In genomic region chr5:67407979-67408378, GRCh38 we compare ENCODE assay signal across 24 cellular contexts.
DNase-seq lines count a peak whose midpoint lies in the region; ATAC-seq and TF ChIP-seq lines count a peak whose summit lies in the region.
"Had no signal": no experiment of that assay in that cellular context is flagged by ENCODE, and none has a peak within 500 bp of the region (broad histone marks: within the 10 kb centered on the region; RNA-seq: fewer than 3 reads in every experiment).

No MANE protein-coding gene starts in this region.

- peak in 1 of 2 experiments; percentile 64; a peak in 1 of 4 replicates for TF ChIP-seq EP300 in SK-N-SH (IDR thresholded peaks at IDR 0.05; ENCODE audit: borderline replicate concordance in 1 of 2, low read depth in 1 of 2, low read length in 1 of 2)

- H3K4me1 ChIP-seq in SK-N-SH (ENCODE audit: control insufficient read depth in 1 of 2, insufficient read depth in 2 of 2, low read depth in 1 of 2, low read length in 1 of 2) (peaks cover 0 to 9% of the 10 kb centered on the region in 2 experiments; a peak in 2 of 4 replicates), smooth muscle cell (ENCODE audit: low read depth) (no peaks in the 10 kb centered on the region)
- H3K4me1 ChIP-seq: BE2C, BLaER1 had no signal

- H3K9ac ChIP-seq in SK-N-SH (no peak overlapping the region), smooth muscle cell (ENCODE audit: low read depth) (no peak overlapping the region)
- H3K9ac ChIP-seq: BLaER1 had no signal

- H3K36me3 ChIP-seq in SK-N-SH (replicated peaks in 1 of 2; ENCODE audit: control insufficient read depth in 1 of 2, insufficient read depth in 2 of 2, low read length in 1 of 2) (no peaks in the 10 kb centered on the region), smooth muscle cell (ENCODE audit: low read depth) (no peaks in the 10 kb centered on the region)
- H3K36me3 ChIP-seq: BE2C, BLaER1 had no signal

- H3K4me3 ChIP-seq in SK-N-SH (ENCODE audit: low read depth in 2 of 2, low read length in 1 of 2), result no peak overlapping the region
- H3K4me3 ChIP-seq in smooth muscle cell, result no peak overlapping the region
- H3K4me3 ChIP-seq: BLaER1, GM12878 had no signal

- peaks cover 7% of the 10 kb centered on the region for H3K4me1 Mint-ChIP-seq in endothelial cell (ENCODE audit: unreplicated experiment)
- H3K4me1 Mint-ChIP-seq: CD4-positive, alpha-beta memory T cell; CD4-positive, CD25-positive, alpha-beta regulatory T cell; CD8-positive, alpha-beta memory T cell had no signal

- H3K27ac ChIP-seq in SK-N-SH (ENCODE audit: low read depth in 2 of 2, low read length in 1 of 2) (no peak overlapping the region), smooth muscle cell (ENCODE audit: low read depth) (no peak overlapping the region)
- H3K27ac ChIP-seq: BLaER1 had no signal

- H3K9me3 ChIP-seq in SK-N-SH, result no peaks in the 10 kb centered on the region
- no peaks in the 10 kb centered on the region for H3K9me3 ChIP-seq in smooth muscle cell (replicated peaks; ENCODE audit: low read depth)
- H3K9me3 ChIP-seq: BE2C, BLaER1 had no signal

- no peak overlapping the region for H3K4me3 Mint-ChIP-seq in endothelial cell (ENCODE audit: unreplicated experiment)
- H3K4me3 Mint-ChIP-seq: CD14-positive monocyte; CD4-positive, CD25-positive, alpha-beta regulatory T cell; CD8-positive, alpha-beta memory T cell had no signal

- TF ChIP-seq RAD21 in SK-N-SH (IDR thresholded peaks at IDR 0.05; ENCODE audit: low read length), result peak; percentile 2; the same call in 1 of the 2 replicates

- H4K20me1 ChIP-seq in SK-N-SH (ENCODE audit: insufficient read depth) (no peaks in the 10 kb centered on the region), smooth muscle cell (ENCODE audit: low read depth) (no peaks in the 10 kb centered on the region)
- H4K20me1 ChIP-seq: BLaER1 had no signal

- no peaks in the 10 kb centered on the region for H3K27me3 ChIP-seq in SK-N-SH (ENCODE audit: insufficient read depth)
- no peaks in the 10 kb centered on the region for H3K27me3 ChIP-seq in smooth muscle cell (ENCODE audit: low read depth)
- H3K27me3 ChIP-seq: BE2C, BLaER1 had no signal

- no peak overlapping the region for H2AFZ ChIP-seq in SK-N-SH (ENCODE audit: low read depth)
- peak overlapping the region; percentile 1 for H2AFZ ChIP-seq in smooth muscle cell (ENCODE audit: low read depth)

- H3K79me2 ChIP-seq in SK-N-SH (ENCODE audit: insufficient read depth) (no peaks in the 10 kb centered on the region), smooth muscle cell (ENCODE audit: low read depth) (no peaks in the 10 kb centered on the region)

- CTCF ChIA-PET in SK-N-SH (lab: Yijun Ruan, JAX), result interaction anchor here (0.7 kb wide), 1 partner anchor 12 kb away, joined by 3 read pairs; no protein-coding TSS in a partner anchor

- H3F3A ChIP-seq in SK-N-SH (replicated peaks; ENCODE audit: insufficient read depth) (peaks cover 4% of the 10 kb centered on the region), smooth muscle cell (ENCODE audit: low read depth) (no peaks in the 10 kb centered on the region)

- no peak for TF ChIP-seq CTCF in SK-N-SH (IDR thresholded peaks at IDR 0.05)
- TF ChIP-seq CTCF in smooth muscle cell (IDR thresholded peaks at IDR 0.05; ENCODE audit: borderline replicate concordance, insufficient read depth, poor library complexity, severe bottlenecking), result no peak
- TF ChIP-seq CTCF in endothelial cell (IDR thresholded peaks at IDR 0.05; ENCODE audit: unreplicated experiment), result no peak

- H3K27ac Mint-ChIP-seq in endothelial cell (ENCODE audit: unreplicated experiment), result no peak overlapping the region
- H3K27ac Mint-ChIP-seq: CD4-positive, alpha-beta memory T cell; CD4-positive, CD25-positive, alpha-beta regulatory T cell; CD8-positive, alpha-beta memory T cell had no signal

- 67% methylated on average over 2 of the region's 2 CpGs for WGBS in SK-N-SH (ENCODE audit: low lambda C conversion rate)
- 40% methylated on average over 2 of the region's 2 CpGs for WGBS in smooth muscle cell (ENCODE audit: low lambda C conversion rate)

- ATAC-seq in HG03095 (IDR thresholded peaks at IDR 0.05; ENCODE audit: unreplicated experiment), result no peak
- ATAC-seq: GM12878 had no signal

- no peak overlapping the region for H3K4me2 ChIP-seq in SK-N-SH
- no peak overlapping the region for H3K4me2 ChIP-seq in smooth muscle cell
- H3K4me2 ChIP-seq: BLaER1 had no signal

- DNase-seq in SK-N-DZ (ENCODE audit: low spot score), result peak; percentile 29
- peak; percentile 5 for DNase-seq in SK-N-SH
- DNase-seq in smooth muscle cell (lab: John Stamatoyannopoulos, UW; ENCODE audit: unreplicated experiment), result no peak
- DNase-seq in endothelial cell (ENCODE audit: low spot score), result no peak
- DNase-seq in SW 1271 (lab: John Stamatoyannopoulos, UW), result no peak
- DNase-seq: 8988T; ACHN; BE2C; C1 segment of cervical spinal cord; CD4-positive, alpha-beta memory T cell; CD4-positive, CD25-positive, alpha-beta regulatory T cell; CD8-positive, alpha-beta memory T cell; COR-L47; DMS 273 treated with DMSO at 0.1 percent for 48 hours; DMS153; DMS53; DMS79; DND-41; EL; GDM1 had no signal

- POLR2A ChIA-PET in SK-N-SH (lab: Yijun Ruan, JAX), result no interaction called here

- no peaks in the 10 kb centered on the region for H3K9me3 Mint-ChIP-seq in endothelial cell (ENCODE audit: unreplicated experiment)
- H3K9me3 Mint-ChIP-seq: CD8-positive, alpha-beta memory T cell had no signal

- no peaks in the 10 kb centered on the region for H3K27me3 Mint-ChIP-seq in endothelial cell (ENCODE audit: unreplicated experiment)

- no peaks in the 10 kb centered on the region for H3K9me2 ChIP-seq in SK-N-SH

- H3K36me3 Mint-ChIP-seq in endothelial cell (ENCODE audit: low read depth, unreplicated experiment), result no peaks in the 10 kb centered on the region
- H3K36me3 Mint-ChIP-seq: CD14-positive monocyte; CD4-positive, alpha-beta memory T cell; CD4-positive, CD25-positive, alpha-beta regulatory T cell; CD8-positive, alpha-beta memory T cell had no signal

TF ChIP-seq in SK-N-SH, 30 proteins besides CTCF, POLR2A, EP300 and RAD21:
- TF ChIP-seq MEF2A (IDR thresholded peaks at IDR 0.05; ENCODE audit: borderline replicate concordance, low read depth) (no peak), YY1 (IDR thresholded peaks at IDR 0.05; ENCODE audit: low read depth) (no peak), GATA2 (CRISPR knock-in tag; IDR thresholded peaks at IDR 0.05) (0 out of 2 replicates have a peak, but pooled peaks have one; percentile 5), RCOR1 (IDR thresholded peaks at IDR 0.05; ENCODE audit: low read length) (peak; percentile 52; the same call in 1 of the 2 replicates), NFIC (IDR thresholded peaks at IDR 0.05; ENCODE audit: borderline replicate concordance) (no peak), TAF1 (IDR thresholded peaks at IDR 0.05; ENCODE audit: borderline replicate concordance, low read depth, low read length) (no peak), CHD2 (IDR thresholded peaks at IDR 0.05; ENCODE audit: low read length, partially characterized antibody) (peak; percentile 23), TEAD4 (IDR thresholded peaks at IDR 0.05; ENCODE audit: borderline replicate concordance, insufficient read depth) (no peak), RFX5 (IDR thresholded peaks at IDR 0.05; ENCODE audit: low read length) (no peak), JUND (IDR thresholded peaks at IDR 0.05) (no peak), MXI1 (IDR thresholded peaks at IDR 0.05; ENCODE audit: low read depth, low read length) (no peak)
- TF ChIP-seq, protein P1, sequence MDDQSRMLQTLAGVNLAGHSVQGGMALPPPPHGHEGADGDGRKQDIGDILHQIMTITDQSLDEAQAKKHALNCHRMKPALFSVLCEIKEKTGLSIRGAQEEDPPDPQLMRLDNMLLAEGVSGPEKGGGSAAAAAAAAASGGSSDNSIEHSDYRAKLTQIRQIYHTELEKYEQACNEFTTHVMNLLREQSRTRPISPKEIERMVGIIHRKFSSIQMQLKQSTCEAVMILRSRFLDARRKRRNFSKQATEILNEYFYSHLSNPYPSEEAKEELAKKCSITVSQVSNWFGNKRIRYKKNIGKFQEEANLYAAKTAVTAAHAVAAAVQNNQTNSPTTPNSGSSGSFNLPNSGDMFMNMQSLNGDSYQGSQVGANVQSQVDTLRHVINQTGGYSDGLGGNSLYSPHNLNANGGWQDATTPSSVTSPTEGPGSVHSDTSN (IDR thresholded peaks at IDR 0.05), result no peak
- TF ChIP-seq, protein P2, sequence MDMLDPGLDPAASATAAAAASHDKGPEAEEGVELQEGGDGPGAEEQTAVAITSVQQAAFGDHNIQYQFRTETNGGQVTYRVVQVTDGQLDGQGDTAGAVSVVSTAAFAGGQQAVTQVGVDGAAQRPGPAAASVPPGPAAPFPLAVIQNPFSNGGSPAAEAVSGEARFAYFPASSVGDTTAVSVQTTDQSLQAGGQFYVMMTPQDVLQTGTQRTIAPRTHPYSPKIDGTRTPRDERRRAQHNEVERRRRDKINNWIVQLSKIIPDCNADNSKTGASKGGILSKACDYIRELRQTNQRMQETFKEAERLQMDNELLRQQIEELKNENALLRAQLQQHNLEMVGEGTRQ (IDR thresholded peaks at IDR 0.05; ENCODE audit: borderline replicate concordance, low read depth, low read length), result no peak

Comparison
In these comparisons a context has a peak if more than half of its experiments do, and no peak if none do; other contexts are left out.
1. DNase-seq: peak in SK-N-DZ (single experiment) and SK-N-SH (single experiment); none in smooth muscle cell (single experiment), endothelial cell (single experiment) and SW 1271 (0 of 2).